25 cellular contexts compared by ENCODE assay signal in genomic region chr2:219234331-219234730, GRCh38.
"Had no signal": no experiment of that assay in that cellular context is flagged by ENCODE, and none has a peak within 500 bp of the region (broad histone marks: within the 10 kb centered on the region; RNA-seq: fewer than 3 reads in every experiment).

No MANE protein-coding gene starts in this region.

- H3K27me3 Mint-ChIP-seq: activated CD4-positive, alpha-beta memory T cell treated with anti-CD3 and anti-CD28 coated beads for 36 hours; activated CD4-positive, alpha-beta T cell treated with anti-CD3 and anti-CD28 coated beads for 36 hours; activated CD4-positive, alpha-beta T cell treated with anti-CD3 and anti-CD28 coated beads, Interleukin-2, amount 10 ng/mL, durations not matched to agents 24 days and 14 days; activated naive CD4-positive, alpha-beta T cell treated with anti-CD3 and anti-CD28 coated beads, Interleukin-2, amount 10 ng/mL, durations not matched to agents 7 days and 5 days; activated naive CD8-positive, alpha-beta T cell treated with anti-CD3 and anti-CD28 coated beads for 36 hours had no signal

- ATAC-seq: activated CD4-positive, alpha-beta T cell treated with anti-CD3 and anti-CD28 coated beads for 36 hours; activated T-cell treated with anti-CD3 and anti-CD28 coated beads, Interleukin-2, amount 50 U/mL, for 4 hours; esophagus mucosa; gastrocnemius medialis; heart left ventricle had no signal

- H3K27ac ChIP-seq: ascending aorta, breast epithelium, cardiac muscle cell, colonic mucosa, gastrocnemius medialis, heart left ventricle had no signal

- H3K9me3 Mint-ChIP-seq: activated CD4-positive, alpha-beta memory T cell treated with anti-CD3 and anti-CD28 coated beads for 36 hours; activated CD4-positive, alpha-beta T cell treated with anti-CD3 and anti-CD28 coated beads, Interleukin-2, amount 10 ng/mL, durations not matched to agents 24 days and 14 days; activated naive CD4-positive, alpha-beta T cell treated with anti-CD3 and anti-CD28 coated beads, Interleukin-2, amount 10 ng/mL, durations not matched to agents 7 days and 5 days; activated naive CD8-positive, alpha-beta T cell treated with anti-CD3 and anti-CD28 coated beads for 36 hours; activated T-cell treated with anti-CD3 and anti-CD28 coated beads, Interleukin-2, amount 50 U/mL, for 4 hours; activated T-helper 2 cell treated with anti-CD3 and anti-CD28 coated beads, Interferon-gamma antibody, Interleukin-2, Interleukin-4, amounts not matched to agents 10 μg/mL and 5 μg/mL and 100 μg/mL, durations not matched to agents 14 hours and 24 hours and 36 hours had no signal

- H3K27ac Mint-ChIP-seq: activated CD4-positive, alpha-beta memory T cell treated with anti-CD3 and anti-CD28 coated beads for 36 hours; activated CD4-positive, alpha-beta T cell treated with anti-CD3 and anti-CD28 coated beads for 36 hours; activated naive CD8-positive, alpha-beta T cell treated with anti-CD3 and anti-CD28 coated beads for 36 hours; activated T-helper 2 cell treated with anti-CD3 and anti-CD28 coated beads, Interferon-gamma antibody, Interleukin-2, Interleukin-4, amounts not matched to agents 10 μg/mL and 5 μg/mL and 100 μg/mL, durations not matched to agents 14 hours and 24 hours and 36 hours; brain had no signal

- H3K4me3 Mint-ChIP-seq: activated CD4-positive, alpha-beta memory T cell treated with anti-CD3 and anti-CD28 coated beads for 36 hours; activated CD4-positive, alpha-beta T cell treated with anti-CD3 and anti-CD28 coated beads for 36 hours; activated CD4-positive, alpha-beta T cell treated with anti-CD3 and anti-CD28 coated beads, Interleukin-2, amount 10 ng/mL, durations not matched to agents 24 days and 14 days; activated naive CD4-positive, alpha-beta T cell treated with anti-CD3 and anti-CD28 coated beads, Interleukin-2, amount 10 ng/mL, durations not matched to agents 7 days and 5 days; activated naive CD8-positive, alpha-beta T cell treated with anti-CD3 and anti-CD28 coated beads for 36 hours; activated T-cell treated with anti-CD3 and anti-CD28 coated beads, Interleukin-2, amount 50 U/mL, for 4 hours had no signal

- DNase-seq: activated CD4-positive, alpha-beta memory T cell treated with anti-CD3 and anti-CD28 coated beads for 36 hours; activated CD4-positive, alpha-beta T cell treated with anti-CD3 and anti-CD28 coated beads for 36 hours; activated CD4-positive, alpha-beta T cell treated with anti-CD3 and anti-CD28 coated beads, Interleukin-2, amount 10 ng/mL, durations not matched to agents 24 days and 14 days; activated CD4-positive, CD25-positive, alpha-beta regulatory T cell; activated CD4-positive, CD25-positive, alpha-beta regulatory T cell treated with anti-CD3 and anti-CD28 coated beads, Interleukin-2, amount 50 U/mL, for 72 hours; activated CD8-positive, alpha-beta memory T cell treated with anti-CD3 and anti-CD28 coated beads for 24 hours; activated effector memory CD4-positive, alpha-beta T cell treated with anti-CD3 and anti-CD28 coated beads, Interleukin-2, amount 50 U/mL, for 16 hours; activated naive CD4-positive, alpha-beta T cell treated with anti-CD3 and anti-CD28 coated beads, Interleukin-2, amount 10 ng/mL, durations not matched to agents 7 days and 5 days; activated naive CD8-positive, alpha-beta T cell treated with anti-CD3 and anti-CD28 coated beads for 36 hours; activated T-cell treated with anti-CD3 and anti-CD28 coated beads, Interleukin-2, amount 50 U/mL, for 4 hours; central memory CD4-positive, alpha-beta T cell; cerebellar nuclear complex; colonic mucosa; effector CD8-positive, alpha-beta T cell; foreskin fibroblast; gastrocnemius medialis; glutamatergic neuron; heart left ventricle; T-helper 2 cell had no signal

- H3K9me3 ChIP-seq: ascending aorta, breast epithelium, colonic mucosa, gastrocnemius medialis, heart left ventricle had no signal

- H3K27me3 ChIP-seq: ascending aorta, breast epithelium, cardiac muscle cell, colonic mucosa, gastrocnemius medialis, heart left ventricle had no signal
